In the genomic region with DNA sequence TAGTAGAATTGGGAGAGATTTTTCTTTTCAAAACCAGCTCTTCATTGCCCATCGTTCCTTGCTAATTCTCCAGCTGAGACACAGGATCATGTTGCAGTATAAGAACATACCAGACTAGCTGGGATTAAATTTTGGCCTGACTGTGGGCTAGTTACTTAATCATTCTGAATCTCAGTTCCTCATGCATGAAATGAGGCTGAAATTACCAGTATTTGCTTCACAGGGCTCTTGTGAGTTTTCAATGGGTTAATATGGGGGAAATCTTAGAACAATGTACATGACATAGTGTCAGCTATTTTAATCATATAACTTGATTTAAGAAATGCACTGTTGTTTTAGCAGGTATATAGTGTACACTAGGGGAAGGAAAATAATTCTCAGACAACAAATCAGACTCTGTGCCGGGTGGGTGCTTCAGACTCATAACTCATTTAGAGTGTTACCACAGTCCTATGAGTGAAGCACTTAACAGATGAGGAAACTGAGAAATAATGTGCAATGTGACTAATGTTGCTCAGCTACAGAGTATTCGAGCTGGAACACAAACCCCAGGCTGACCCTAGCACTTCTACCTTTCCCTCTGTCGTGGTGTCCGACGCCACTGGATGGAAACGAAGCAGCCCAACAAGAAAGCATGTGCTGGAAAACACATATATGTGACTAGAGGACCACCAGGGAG, we compare ENCODE assay signal across 8 cellular contexts.
DNase-seq lines count a peak whose midpoint lies in the region; ATAC-seq and TF ChIP-seq lines count a peak whose summit lies in the region.

No MANE protein-coding gene starts in this region.

- no peaks in the 10 kb centered on the region for H3K27me3 Mint-ChIP-seq in stimulated activated naive CD8-positive, alpha-beta T cell treated with anti-CD3 and anti-CD28 coated beads, Interleukin-15, amount 100 ng/mL, for 72 hours

- peak; percentile 44 to 72 for ATAC-seq in activated naive CD4-positive, alpha-beta T cell treated with anti-CD3 and anti-CD28 coated beads, Interleukin-2, amount 50 U/mL, for 72 hours
- peak; percentile 55 for ATAC-seq in HG02884 (IDR thresholded peaks at IDR 0.05; ENCODE audit: unreplicated experiment)
- peak; percentile 26 for ATAC-seq in stimulated activated naive CD8-positive, alpha-beta T cell treated with anti-CD3 and anti-CD28 coated beads, Interleukin-15, amount 100 ng/mL, for 72 hours

- no peak overlapping the region for H3K4me3 Mint-ChIP-seq in stimulated activated naive CD8-positive, alpha-beta T cell treated with anti-CD3 and anti-CD28 coated beads, Interleukin-15, amount 100 ng/mL, for 72 hours

- no peak for DNase-seq in activated naive CD4-positive, alpha-beta T cell treated with anti-CD3 and anti-CD28 coated beads, Interleukin-2, amount 50 U/mL, for 72 hours (ENCODE audit: low spot score in 2 of 2)
- DNase-seq in activated naive CD4-positive, alpha-beta T cell (lab: John Stamatoyannopoulos, UW): no peak
- peak; percentile 83 for DNase-seq in NOMO-1 treated with DMSO at 0.1 percent for 48 hours (lab: John Stamatoyannopoulos, UW; ENCODE audit: unreplicated experiment)
- DNase-seq in stimulated activated naive CD8-positive, alpha-beta T cell treated with anti-CD3 and anti-CD28 coated beads, Interleukin-15, amount 100 ng/mL, for 72 hours: no peak
- no peak for DNase-seq in NCI-H2171 (lab: John Stamatoyannopoulos, UW)
- DNase-seq in NCI-H2029 (lab: John Stamatoyannopoulos, UW): no peak
- no peak for DNase-seq in GM20000 (ENCODE audit: low spot score)

- no peaks in the 10 kb centered on the region for H3K36me3 Mint-ChIP-seq in activated naive CD4-positive, alpha-beta T cell treated with anti-CD3 and anti-CD28 coated beads, Interleukin-2, amount 50 U/mL, for 72 hours

- peaks cover 49% of the 10 kb centered on the region for H3K4me1 Mint-ChIP-seq in stimulated activated naive CD8-positive, alpha-beta T cell treated with anti-CD3 and anti-CD28 coated beads, Interleukin-15, amount 100 ng/mL, for 72 hours

- H3K9me3 Mint-ChIP-seq in activated naive CD4-positive, alpha-beta T cell treated with anti-CD3 and anti-CD28 coated beads, Interleukin-2, amount 50 U/mL, for 72 hours: peaks cover 0 to 14% of the 10 kb centered on the region in 2 donors
- peaks cover 4 to 6% of the 10 kb centered on the region in 2 donors for H3K9me3 Mint-ChIP-seq in stimulated activated naive CD8-positive, alpha-beta T cell treated with anti-CD3 and anti-CD28 coated beads, Interleukin-15, amount 100 ng/mL, for 72 hours

- no peak for TF ChIP-seq CTCF in GM20000 (IDR thresholded peaks at IDR 0.05; ENCODE audit: extremely low read depth, missing control alignments)

- H3K27ac Mint-ChIP-seq in activated naive CD4-positive, alpha-beta T cell treated with anti-CD3 and anti-CD28 coated beads, Interleukin-2, amount 50 U/mL, for 72 hours: no peak overlapping the region
- H3K27ac Mint-ChIP-seq in stimulated activated naive CD8-positive, alpha-beta T cell treated with anti-CD3 and anti-CD28 coated beads, Interleukin-15, amount 100 ng/mL, for 72 hours: peak overlapping the region in 1 of 2 donors; percentile 27
